ENCODE assay signal across 9 cellular contexts in genomic region chr12:110937104-110937641, GRCh38. TPM values are rescaled to one million over a fixed set of nuclear protein-coding genes. Genes with fewer than 3 reads are reported as not detected.
DNase-seq lines count a peak whose midpoint lies in the region; ATAC-seq and TF ChIP-seq lines count a peak whose summit lies in the region.
"Had no signal": no experiment of that assay in that cellular context is flagged by ENCODE, and none has a peak within 500 bp of the region (broad histone marks: within the 10 kb centered on the region; RNA-seq: fewer than 3 reads in every experiment).

No MANE protein-coding gene starts in this region.

- H3K36me3 ChIP-seq in kidney epithelial cell (ENCODE audit: control insufficient read depth, insufficient read depth, low read length): no peaks in the 10 kb centered on the region

- intact Hi-C loops in activated B cell treated with CpG ODN at 0.5 μM for 24 hours (cut with micrococcal nuclease): loop anchor here (1.0 to 5.0 kb wide), 4 partner anchors 42 to 590 kb away; no protein-coding TSS in a partner anchor

- H3K4me1 Mint-ChIP-seq in activated B cell treated with CpG ODN at 0.5 μM for 24 hours: peaks cover 6% of the 10 kb centered on the region

- CTCF ChIA-PET in activated B cell treated with CpG ODN at 0.5 μM for 24 hours (lab: Charles Lee): interaction anchor here (0.9 to 1.4 kb wide), 5 partner anchors 44 to 381 kb away, joined by 3 to 4 read pairs (median 3); no protein-coding TSS in a partner anchor

- no peaks in the 10 kb centered on the region for H3K36me3 Mint-ChIP-seq in activated B cell treated with CpG ODN at 0.5 μM for 24 hours (ENCODE audit: low read depth)

- POLR2A ChIA-PET in activated B cell treated with CpG ODN at 0.5 μM for 24 hours (lab: Charles Lee): no interaction called here

- no peak overlapping the region for H3K27ac Mint-ChIP-seq in activated B cell treated with CpG ODN at 0.5 μM for 24 hours

- peaks cover 20% of the 10 kb centered on the region for H3K27me3 Mint-ChIP-seq in activated B cell treated with CpG ODN at 0.5 μM for 24 hours

- H3K27me3 ChIP-seq in kidney epithelial cell (ENCODE audit: control insufficient read depth, insufficient read depth, low read length): no peaks in the 10 kb centered on the region

- ATAC-seq in activated B cell treated with CpG ODN at 0.5 μM for 24 hours (ENCODE audit: low read depth): peak; percentile 34
- no peak for ATAC-seq in omental fat pad (ENCODE audit: low FRiP score)
- no peak for ATAC-seq in HG02852 (IDR thresholded peaks at IDR 0.05; ENCODE audit: unreplicated experiment)

- peak; percentile 94 for TF ChIP-seq CTCF in GM12874 (IDR thresholded peaks at IDR 0.05; ENCODE audit: insufficient read depth, low read depth, low read length)
- TF ChIP-seq CTCF in activated B cell treated with CpG ODN at 0.5 μM for 24 hours (IDR thresholded peaks at IDR 0.05): peak; percentile 95
- peak; percentile 97 for TF ChIP-seq CTCF in kidney epithelial cell (IDR thresholded peaks at IDR 0.05; ENCODE audit: insufficient read depth, low read length, poor library complexity, severe bottlenecking)
- peak in 1 of 3 donors; percentile 90 for TF ChIP-seq CTCF in omental fat pad (IDR thresholded peaks at IDR 0.05)

- H3K9me3 Mint-ChIP-seq in activated B cell treated with CpG ODN at 0.5 μM for 24 hours: no peaks in the 10 kb centered on the region

- H3K27ac ChIP-seq in caudate nucleus (ENCODE audit: low read depth, low read length): no peak overlapping the region

- no peak overlapping the region for H3K4me3 ChIP-seq in kidney epithelial cell (ENCODE audit: low read depth, low read length)

- no peak overlapping the region for H3K4me3 Mint-ChIP-seq in activated B cell treated with CpG ODN at 0.5 μM for 24 hours

- DNase-seq in NCI-H1930 (lab: John Stamatoyannopoulos, UW): peak; percentile 37 to 67
- DNase-seq in activated B cell treated with CpG ODN at 0.5 μM for 24 hours: peak; percentile 53
- DNase-seq in caudate nucleus (lab: John Stamatoyannopoulos, UW): peak in 36 of 61 donors; percentile 2 to 80 (median 20)
- no peak for DNase-seq in kidney epithelial cell (ENCODE audit: low read depth)
- peak; percentile 38 to 58 for DNase-seq in stimulated activated CD4-positive, alpha-beta T cell treated with anti-CD3 and anti-CD28 coated beads, Interleukin-4, amount 100 ng/mL, for 48 hours (ENCODE audit: low read depth in 2 of 2)
- DNase-seq in omental fat pad (ENCODE audit: low spot score): no peak

RNA-seq across cellular contexts. Expression of gene MYL2, which starts 16.8 kb away (rescaled TPM):
- total RNA-seq in activated B cell treated with CpG ODN at 0.5 μM for 24 hours (not detected in 2 replicates), kidney epithelial cell (not detected in 2 replicates), omental fat pad (not detected)
- total RNA-seq: lower leg skin had no signal

Comparison
In these comparisons a context has a peak if more than half of its experiments do, and no peak if none do; other contexts are left out.
1. DNase-seq: peak in NCI-H1930 (2 of 2), activated B cell treated with CpG ODN at 0.5 μM for 24 hours (single experiment), caudate nucleus (36 of 61) and stimulated activated CD4-positive, alpha-beta T cell treated with anti-CD3 and anti-CD28 coated beads, Interleukin-4, amount 100 ng/mL, for 48 hours (2 of 2); none in kidney epithelial cell (single experiment) and omental fat pad (single experiment).